In genomic region chr11:43905788-43906187, GRCh38 we compare ENCODE assay signal across 13 cellular contexts. TPM values are rescaled to one million over a fixed set of nuclear protein-coding genes. Genes with fewer than 3 reads are reported as not detected.
DNase-seq lines count a peak whose midpoint lies in the region; ATAC-seq and TF ChIP-seq lines count a peak whose summit lies in the region.
"Had no signal": no experiment of that assay in that cellular context is flagged by ENCODE, and none has a peak within 500 bp of the region (broad histone marks: within the 10 kb centered on the region; RNA-seq: fewer than 3 reads in every experiment).

No MANE protein-coding gene starts in this region.

- peaks cover 15% of the 10 kb centered on the region for H3K4me1 Mint-ChIP-seq in type B pancreatic cell (ENCODE audit: unreplicated experiment)
- H3K4me1 Mint-ChIP-seq: GM23338 had no signal

- DNase-seq in NCI-H2081 (lab: John Stamatoyannopoulos, UW) = peak; percentile 67 to 73
- no peak for DNase-seq in NCI-H2081 treated with DMSO at 0.1 percent for 48 hours (lab: John Stamatoyannopoulos, UW)
- DNase-seq in dermis blood vessel endothelial cell = peak; percentile 94
- no peak for DNase-seq in type B pancreatic cell (ENCODE audit: extremely low spot score, unreplicated experiment)
- no peak for DNase-seq in NCI-H226
- DNase-seq: activated B cell treated with CpG ODN at 0.5 μM for 24 hours; activated gamma-delta T cell treated with Interleukin-2 at 50 U/mL for 16 hours; effector CD8-positive, alpha-beta T cell; retina had no signal

- no peak overlapping the region for H3K4me3 Mint-ChIP-seq in type B pancreatic cell
- H3K4me3 Mint-ChIP-seq: activated B cell treated with CpG ODN at 0.5 μM for 24 hours, GM23338 had no signal

- ATAC-seq in GM21515 (IDR thresholded peaks at IDR 0.05; ENCODE audit: unreplicated experiment) = no peak
- no peak for ATAC-seq in HG03135 (IDR thresholded peaks at IDR 0.05; ENCODE audit: unreplicated experiment)
- ATAC-seq: GM23338 had no signal

- no peaks in the 10 kb centered on the region for H3K9me3 ChIP-seq in liver (ENCODE audit: control insufficient read depth in 4 of 4, low read length in 3 of 4)

- H3K9me3 Mint-ChIP-seq in type B pancreatic cell = no peaks in the 10 kb centered on the region
- H3K9me3 Mint-ChIP-seq: activated B cell treated with CpG ODN at 0.5 μM for 24 hours, GM23338 had no signal

- H3K27me3 ChIP-seq in liver (ENCODE audit: control insufficient read depth in 4 of 4, insufficient read depth in 4 of 4, low read length in 3 of 4) = no peaks in the 10 kb centered on the region

- peaks cover 49% of the 10 kb centered on the region for H3K36me3 Mint-ChIP-seq in type B pancreatic cell

- no peak overlapping the region for H3K9ac ChIP-seq in liver (ENCODE audit: low read depth in 1 of 2, low read length in 2 of 2)

- no peak for TF ChIP-seq RAD21 in liver (IDR thresholded peaks at IDR 0.05)

- H3K4me3 ChIP-seq in liver (ENCODE audit: low read depth in 1 of 3, low read length in 3 of 3) = no peak overlapping the region
- H3K4me3 ChIP-seq: GM23338 had no signal

- H3K27me3 Mint-ChIP-seq in type B pancreatic cell = no peaks in the 10 kb centered on the region
- H3K27me3 Mint-ChIP-seq: activated B cell treated with CpG ODN at 0.5 μM for 24 hours had no signal

- 76% methylated on average over 1 of the region's 1 CpG for WGBS in liver

- H3K36me3 ChIP-seq in liver (ENCODE audit: control insufficient read depth in 4 of 4, insufficient read depth in 3 of 4, low read depth in 1 of 4, low read length in 3 of 4) = peaks cover 2 to 29% (median 25%) of the 10 kb centered on the region in 4 donors

- H3K27ac ChIP-seq in liver (ENCODE audit: low read depth in 1 of 2, low read length in 2 of 2) = peak overlapping the region; percentile 69 to 77

- H3K4me1 ChIP-seq in liver (ENCODE audit: control insufficient read depth in 4 of 4, insufficient read depth in 4 of 4, low read length in 3 of 4) = no peaks in the 10 kb centered on the region

- H3K27ac Mint-ChIP-seq in type B pancreatic cell = peak overlapping the region; percentile 4
- H3K27ac Mint-ChIP-seq: activated B cell treated with CpG ODN at 0.5 μM for 24 hours, GM23338 had no signal

- TF ChIP-seq CTCF in liver (IDR thresholded peaks at IDR 0.05; ENCODE audit: low read depth, low read length, missing input control) (no peak), type B pancreatic cell (conservative IDR thresholded peaks at IDR 0.05) (no peak)

TF ChIP-seq in liver, 16 proteins besides CTCF, POLR2A, EP300 and RAD21:
- TF ChIP-seq ZBTB33 (IDR thresholded peaks at IDR 0.05) (no peak), FOXA1 (IDR thresholded peaks at IDR 0.05) (no peak), NR2F2 (IDR thresholded peaks at IDR 0.05) (peak; percentile 52), HNF4A (conservative IDR thresholded peaks at IDR 0.05) (no peak), SP1 (IDR thresholded peaks at IDR 0.05) (peak; percentile 26), RXRA (IDR thresholded peaks at IDR 0.05) (peak in 1 of 2 donors; percentile 14)
- TF ChIP-seq, protein P1, sequence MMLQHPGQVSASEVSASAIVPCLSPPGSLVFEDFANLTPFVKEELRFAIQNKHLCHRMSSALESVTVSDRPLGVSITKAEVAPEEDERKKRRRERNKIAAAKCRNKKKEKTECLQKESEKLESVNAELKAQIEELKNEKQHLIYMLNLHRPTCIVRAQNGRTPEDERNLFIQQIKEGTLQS (IDR thresholded peaks at IDR 0.05) = no peak

RNA-seq across cellular contexts. Expression of gene ALKBH3, which starts 25.2 kb away (rescaled TPM):
- total RNA-seq in dermis blood vessel endothelial cell (27.4 and 40.0 TPM in 2 replicates), liver (10 to 100 TPM in 1 of 2 donors, 1 to 10 TPM in 1; 7.8 to 14.5 TPM), type B pancreatic cell (ENCODE audit: low replicate concordance) (27.3 and 30.6 TPM in 2 replicates)
- polyA plus RNA-seq in liver = 10 to 100 TPM; 13.2 to 17.2 TPM

RNA-seq across cellular contexts. Expression of gene C11orf96, which starts 36.6 kb away (rescaled TPM):
- total RNA-seq in dermis blood vessel endothelial cell (5.5 and 8.7 TPM in 2 replicates), liver (10 to 100 TPM in 1 of 2 donors, 1 to 10 TPM in 1; 4.3 to 18.5 TPM), type B pancreatic cell (ENCODE audit: low replicate concordance) (1.5 and 5.2 TPM in 2 replicates)
- polyA plus RNA-seq in liver = 10 to 100 TPM in 1 of 2 donors, 1 to 10 TPM in 1; 2.5 to 13.5 TPM
- total RNA-seq: activated B cell treated with CpG ODN at 0.5 μM for 24 hours had no signal

Comparison
In these comparisons a context has a peak if more than half of its experiments do, and no peak if none do; other contexts are left out.
1. DNase-seq: peak in NCI-H2081 (2 of 2) and dermis blood vessel endothelial cell (single experiment); none in NCI-H2081 treated with DMSO at 0.1 percent for 48 hours (single experiment), type B pancreatic cell (single experiment) and NCI-H226 (single experiment).